ENCODE assay signal across 19 cellular contexts in genomic region chr7:1610013-1610677, GRCh38. TPM values are rescaled to one million over a fixed set of nuclear protein-coding genes. Genes with fewer than 3 reads are reported as not detected.
DNase-seq lines count a peak whose midpoint lies in the region; ATAC-seq, FAIRE-seq and TF ChIP-seq lines count a peak whose summit lies in the region.
"Had no signal": no experiment of that assay in that cellular context is flagged by ENCODE, and none has a peak within 500 bp of the region (broad histone marks: within the 10 kb centered on the region; RNA-seq: fewer than 3 reads in every experiment).

No MANE protein-coding gene starts in this region.

- H3K27me3 ChIP-seq in WERI-Rb-1 (ENCODE audit: insufficient read depth, low read depth, severe bottlenecking), result no peaks in the 10 kb centered on the region
- peaks cover 11 to 55% of the 10 kb centered on the region in 2 experiments for H3K27me3 ChIP-seq in mesenchymal stem cell (ENCODE audit: control insufficient read depth in 1 of 2, insufficient read depth in 1 of 2, low read length in 2 of 2)

- no peak overlapping the region for H2AK5ac ChIP-seq in mesenchymal stem cell (ENCODE audit: low read length, severe bottlenecking)

- no peaks in the 10 kb centered on the region for H3K4me1 Mint-ChIP-seq in activated T-helper 1 cell treated with anti-CD3 and anti-CD28 coated beads, Interleukin-12 subunit alpha, Interleukin-12 subunit beta, Interleukin-2, Interleukin-4 antibody, amounts not matched to agents 30 ng/mL and 10 ng/mL and 1 ng/mL, durations not matched to agents 14 hours and 24 hours and 36 hours (ENCODE audit: low read depth)

- intact Hi-C loops in activated T-helper 1 cell treated with anti-CD3 and anti-CD28 coated beads, Interleukin-12 subunit alpha, Interleukin-12 subunit beta, Interleukin-2, Interleukin-4 antibody, amounts not matched to agents 30 ng/mL and 10 ng/mL and 1 ng/mL, durations not matched to agents 14 hours and 24 hours and 36 hours (cut with micrococcal nuclease), result no loop called here

- H3K18ac ChIP-seq in mesenchymal stem cell (ENCODE audit: low read depth in 1 of 2, low read length in 2 of 2), result no peak overlapping the region

- H3K9ac ChIP-seq in mesenchymal stem cell (ENCODE audit: low read length), result no peak overlapping the region

- H3K4me3 Mint-ChIP-seq in activated T-helper 1 cell treated with anti-CD3 and anti-CD28 coated beads, Interleukin-12 subunit alpha, Interleukin-12 subunit beta, Interleukin-2, Interleukin-4 antibody, amounts not matched to agents 30 ng/mL and 10 ng/mL and 1 ng/mL, durations not matched to agents 14 hours and 24 hours and 36 hours, result no peak overlapping the region
- H3K4me3 Mint-ChIP-seq: CD4-positive, alpha-beta T cell; HFFc6 had no signal

- H3K9me3 Mint-ChIP-seq in activated T-helper 1 cell treated with anti-CD3 and anti-CD28 coated beads, Interleukin-12 subunit alpha, Interleukin-12 subunit beta, Interleukin-2, Interleukin-4 antibody, amounts not matched to agents 30 ng/mL and 10 ng/mL and 1 ng/mL, durations not matched to agents 14 hours and 24 hours and 36 hours, result no peaks in the 10 kb centered on the region
- H3K9me3 Mint-ChIP-seq: CD4-positive, alpha-beta T cell; HFFc6 had no signal

- H3K27me3 Mint-ChIP-seq in activated T-helper 1 cell treated with anti-CD3 and anti-CD28 coated beads, Interleukin-12 subunit alpha, Interleukin-12 subunit beta, Interleukin-2, Interleukin-4 antibody, amounts not matched to agents 30 ng/mL and 10 ng/mL and 1 ng/mL, durations not matched to agents 14 hours and 24 hours and 36 hours (ENCODE audit: insufficient read depth), result peaks cover 7% of the 10 kb centered on the region

- TF ChIP-seq CTCF in WERI-Rb-1 (IDR thresholded peaks at IDR 0.05; ENCODE audit: low read depth, low read length), result no peak

- peak overlapping the region; percentile 34 for H2BK15ac ChIP-seq in mesenchymal stem cell (ENCODE audit: low read depth, poor library complexity, severe bottlenecking)

- H3K36me3 ChIP-seq in WERI-Rb-1 (no peaks in the 10 kb centered on the region), mesenchymal stem cell (ENCODE audit: control insufficient read depth in 1 of 2, insufficient read depth in 2 of 2, low read depth in 1 of 2, low read length in 2 of 2) (no peaks in the 10 kb centered on the region)

- H3K4me3 ChIP-seq in WERI-Rb-1 (ENCODE audit: low read depth, low read length) (no peak overlapping the region), mesenchymal stem cell (ENCODE audit: insufficient read depth in 1 of 2, low read depth in 1 of 2, low read length in 2 of 2) (no peak overlapping the region)
- H3K4me3 ChIP-seq: K562 had no signal

- H3K36me3 Mint-ChIP-seq in activated T-helper 1 cell treated with anti-CD3 and anti-CD28 coated beads, Interleukin-12 subunit alpha, Interleukin-12 subunit beta, Interleukin-2, Interleukin-4 antibody, amounts not matched to agents 30 ng/mL and 10 ng/mL and 1 ng/mL, durations not matched to agents 14 hours and 24 hours and 36 hours (ENCODE audit: low read depth), result no peaks in the 10 kb centered on the region

- no peak overlapping the region for H3K14ac ChIP-seq in mesenchymal stem cell (ENCODE audit: low read length in 2 of 2)

- peak overlapping the region in 1 of 2 experiments; percentile 47 for H2BK12ac ChIP-seq in mesenchymal stem cell (ENCODE audit: low read length in 2 of 2)

- no peak overlapping the region for H4K91ac ChIP-seq in mesenchymal stem cell (ENCODE audit: low read length)

- peak; percentile 93 for FAIRE-seq in urothelium cell line (lab: Jason Lieb, UNC)
- FAIRE-seq: G401.6, GM12891, H1, K562 had no signal

- H3K23ac ChIP-seq in mesenchymal stem cell (ENCODE audit: low read length in 2 of 2), result no peak overlapping the region

- H3K27ac ChIP-seq in WERI-Rb-1 (peak overlapping the region; percentile 85), mesenchymal stem cell (ENCODE audit: low read length, poor library complexity, severe bottlenecking) (no peak overlapping the region)

- H3K4me2 ChIP-seq in mesenchymal stem cell (ENCODE audit: low read length, poor library complexity, severe bottlenecking), result no peak overlapping the region

- WGBS in mesenchymal stem cell, result 88% methylated on average over 20 of the region's 24 CpGs

- H3K9me3 ChIP-seq in WERI-Rb-1 (ENCODE audit: severe bottlenecking) (no peaks in the 10 kb centered on the region), mesenchymal stem cell (ENCODE audit: control insufficient read depth, low read length) (no peaks in the 10 kb centered on the region)

- no peak overlapping the region for H3K27ac Mint-ChIP-seq in activated T-helper 1 cell treated with anti-CD3 and anti-CD28 coated beads, Interleukin-12 subunit alpha, Interleukin-12 subunit beta, Interleukin-2, Interleukin-4 antibody, amounts not matched to agents 30 ng/mL and 10 ng/mL and 1 ng/mL, durations not matched to agents 14 hours and 24 hours and 36 hours
- H3K27ac Mint-ChIP-seq: CD4-positive, alpha-beta T cell; HFFc6 had no signal

- no peak overlapping the region for H2AFZ ChIP-seq in mesenchymal stem cell (ENCODE audit: low read depth, low read length)

- peak; percentile 33 for DNase-seq in D341Med (ENCODE audit: low spot score)
- DNase-seq in WERI-Rb-1, result no peak
- DNase-seq in mesenchymal stem cell, result no peak
- no peak for DNase-seq in urothelium cell line (ENCODE audit: low spot score)
- DNase-seq in DMS79 treated with DMSO at 0.1 percent for 48 hours (lab: John Stamatoyannopoulos, UW), result no peak
- no peak for DNase-seq in activated T-helper 1 cell treated with anti-CD3 and anti-CD28 coated beads, Interleukin-12 subunit alpha, Interleukin-12 subunit beta, Interleukin-2, Interleukin-4 antibody, amounts not matched to agents 30 ng/mL and 10 ng/mL and 1 ng/mL, durations not matched to agents 14 hours and 24 hours and 36 hours (ENCODE audit: low spot score)
- DNase-seq: ACHN; C1 segment of cervical spinal cord; Calu3; CD4-positive, alpha-beta T cell; DMS79; EL; HCEC 1CT; HFFc6 had no signal

- ATAC-seq in GM18502 (IDR thresholded peaks at IDR 0.05; ENCODE audit: poor library complexity, unreplicated experiment), result no peak
- ATAC-seq: K562 had no signal

- H2BK120ac ChIP-seq in mesenchymal stem cell (ENCODE audit: low read depth, low read length), result no peak overlapping the region

- H3K79me1 ChIP-seq in mesenchymal stem cell (replicated peaks; ENCODE audit: low read length, poor library complexity, severe bottlenecking), result no peaks in the 10 kb centered on the region

- no peak overlapping the region for H3K4ac ChIP-seq in mesenchymal stem cell (ENCODE audit: low read depth in 1 of 2, low read length in 2 of 2)

- peaks cover 9% of the 10 kb centered on the region for H3K4me1 ChIP-seq in mesenchymal stem cell (ENCODE audit: control insufficient read depth, insufficient read depth, low read depth, low read length)

- no peak overlapping the region for H4K8ac ChIP-seq in mesenchymal stem cell (ENCODE audit: low read length)

- no peak overlapping the region for H2BK5ac ChIP-seq in mesenchymal stem cell (ENCODE audit: low read depth, low read length, poor library complexity, severe bottlenecking)

RNA-seq across cellular contexts. Expression of gene PSMG3, which starts 40.3 kb away (rescaled TPM):
- 7.3 TPM for polyA plus RNA-seq in mesenchymal stem cell (2013, experiment 1 of 2)
- polyA plus RNA-seq in mesenchymal stem cell (2013, experiment 2 of 2), result 8.7 TPM
- 55.7 and 56.0 TPM in 2 replicates for total RNA-seq in activated T-helper 1 cell treated with anti-CD3 and anti-CD28 coated beads, Interleukin-12 subunit alpha, Interleukin-12 subunit beta, Interleukin-2, Interleukin-4 antibody, amounts not matched to agents 30 ng/mL and 10 ng/mL and 1 ng/mL, durations not matched to agents 14 hours and 24 hours and 36 hours

RNA-seq across cellular contexts. Expression of gene TMEM184A, which starts 54.1 kb away (rescaled TPM):
- polyA plus RNA-seq in mesenchymal stem cell (2013, experiment 1 of 2), result 0.39 TPM
- polyA plus RNA-seq in mesenchymal stem cell (2013, experiment 2 of 2), result 0.45 TPM
- total RNA-seq in activated T-helper 1 cell treated with anti-CD3 and anti-CD28 coated beads, Interleukin-12 subunit alpha, Interleukin-12 subunit beta, Interleukin-2, Interleukin-4 antibody, amounts not matched to agents 30 ng/mL and 10 ng/mL and 1 ng/mL, durations not matched to agents 14 hours and 24 hours and 36 hours, result 0.03 TPM in 1 of 2 replicates, not detected in the other

RNA-seq across cellular contexts. Expression of gene ELFN1, which starts 59.9 kb away (rescaled TPM):
- 0.04 TPM for polyA plus RNA-seq in mesenchymal stem cell (2013, experiment 1 of 2)
- 0.05 TPM for polyA plus RNA-seq in mesenchymal stem cell (2013, experiment 2 of 2)
- 0.05 TPM in 1 of 2 replicates, not detected in the other for total RNA-seq in activated T-helper 1 cell treated with anti-CD3 and anti-CD28 coated beads, Interleukin-12 subunit alpha, Interleukin-12 subunit beta, Interleukin-2, Interleukin-4 antibody, amounts not matched to agents 30 ng/mL and 10 ng/mL and 1 ng/mL, durations not matched to agents 14 hours and 24 hours and 36 hours
- total RNA-seq: Calu3; CD4-positive, alpha-beta T cell had no signal
